21 cellular contexts compared by ENCODE assay signal in the genomic region with DNA sequence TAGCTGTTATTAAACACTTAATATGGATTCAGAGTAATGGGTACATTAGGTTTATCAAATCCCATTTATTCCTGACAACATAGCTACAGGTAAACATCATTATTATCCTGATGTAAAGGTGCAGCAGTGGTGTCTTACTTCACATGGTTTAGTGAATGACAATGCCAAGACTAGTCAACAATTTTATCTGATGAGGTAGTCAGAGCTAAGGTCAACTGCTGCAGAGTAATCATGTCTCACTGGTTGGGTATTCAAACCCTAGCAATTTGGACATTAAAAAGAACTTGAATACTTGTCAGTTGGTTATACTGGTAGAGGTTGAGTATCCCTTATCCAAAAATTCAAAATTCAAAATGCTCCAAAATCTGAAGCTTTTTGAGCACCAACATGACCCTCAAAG.
DNase-seq lines count a peak whose midpoint lies in the region; ATAC-seq and TF ChIP-seq lines count a peak whose summit lies in the region.
"Had no signal": no experiment of that assay in that cellular context is flagged by ENCODE, and none has a peak within 500 bp of the region (broad histone marks: within the 10 kb centered on the region; RNA-seq: fewer than 3 reads in every experiment).

No MANE protein-coding gene starts in this region.

- H3K27me3 ChIP-seq in mesendoderm (ENCODE audit: insufficient read depth, low read length, poor library complexity), result no peaks in the 10 kb centered on the region
- H3K27me3 ChIP-seq in upper lobe of right lung, result no peaks in the 10 kb centered on the region
- H3K27me3 ChIP-seq: SJSA1 had no signal

- no peak overlapping the region for H3K18ac ChIP-seq in mesendoderm (ENCODE audit: low read length)

- H2BK5ac ChIP-seq in mesendoderm (ENCODE audit: low read length), result no peak overlapping the region

- intact Hi-C loops in upper lobe of right lung (cut with DNase I), result no loop called here

- H3K27ac ChIP-seq in mesendoderm (ENCODE audit: low read depth, low read length), result no peak overlapping the region
- no peak overlapping the region for H3K27ac ChIP-seq in upper lobe of right lung
- H3K27ac ChIP-seq: C4-2B, SJSA1 had no signal

- H3K36me3 ChIP-seq in mesendoderm (ENCODE audit: control insufficient read depth, insufficient read depth, low read length) (no peaks in the 10 kb centered on the region), upper lobe of right lung (no peaks in the 10 kb centered on the region)
- H3K36me3 ChIP-seq: SJSA1 had no signal

- H3K4me1 ChIP-seq in mesendoderm (ENCODE audit: control insufficient read depth, low read depth, low read length) (no peaks in the 10 kb centered on the region), upper lobe of right lung (no peaks in the 10 kb centered on the region)
- H3K4me1 ChIP-seq: SJSA1 had no signal

- no peak overlapping the region for H3K56ac ChIP-seq in mesendoderm (ENCODE audit: low read length)

- DNase-seq in ELR (ENCODE audit: low read depth) (peak; percentile 14), M059J (ENCODE audit: low read depth) (peak; percentile 2), epithelial cell of esophagus (ENCODE audit: low read depth) (peak; percentile 45), mesendoderm (peak; percentile 22), NCI-H2171 treated with DMSO at 0.1 percent for 48 hours (lab: John Stamatoyannopoulos, UW) (no peak), upper lobe of right lung (no peak)
- DNase-seq: Calu3; CD8-positive, alpha-beta memory T cell; DMS153; GDM1; H9; Karpas-422; NCI-H1694; NCI-H2081; NCI-H446; NCI-H526 had no signal

- no peak overlapping the region for H3K9ac ChIP-seq in mesendoderm (ENCODE audit: low read length)

- H3K4ac ChIP-seq in mesendoderm (ENCODE audit: low read depth, low read length), result no peak overlapping the region

- no peaks in the 10 kb centered on the region for H3K79me2 ChIP-seq in mesendoderm (ENCODE audit: control insufficient read depth, insufficient read depth, low read length)

- H2BK120ac ChIP-seq in mesendoderm (ENCODE audit: low read depth, low read length), result no peak overlapping the region

- TF ChIP-seq CTCF in epithelial cell of esophagus (IDR thresholded peaks at IDR 0.05; ENCODE audit: insufficient read depth, low read depth, low read length, missing control alignments) (no peak), upper lobe of right lung (IDR thresholded peaks at IDR 0.05) (no peak)

- no peak overlapping the region for H3K4me2 ChIP-seq in mesendoderm (ENCODE audit: low read length)

- H3K9me3 ChIP-seq in upper lobe of right lung, result no peaks in the 10 kb centered on the region
- H3K9me3 ChIP-seq: SJSA1 had no signal

- no peak overlapping the region for H2BK15ac ChIP-seq in mesendoderm (replicated peaks; ENCODE audit: low read depth)

- H3K23ac ChIP-seq in mesendoderm (ENCODE audit: low read length), result no peak overlapping the region

- no peak overlapping the region for H4K5ac ChIP-seq in mesendoderm (ENCODE audit: low read length)

- H2AK5ac ChIP-seq in mesendoderm (ENCODE audit: low read length), result no peak overlapping the region

- no peak overlapping the region for H4K8ac ChIP-seq in mesendoderm (ENCODE audit: low read depth, low read length)

- H3K4me3 ChIP-seq in epithelial cell of esophagus (ENCODE audit: low read length) (no peak overlapping the region), mesendoderm (ENCODE audit: low read length) (no peak overlapping the region), upper lobe of right lung (no peak overlapping the region)
- H3K4me3 ChIP-seq: SJSA1 had no signal

- ATAC-seq in GM19023 (IDR thresholded peaks at IDR 0.05; ENCODE audit: unreplicated experiment) (no peak), upper lobe of right lung (no peak), GM21723 (IDR thresholded peaks at IDR 0.05; ENCODE audit: unreplicated experiment) (no peak)
- ATAC-seq: Right ventricle myocardium inferior had no signal

- H3K79me1 ChIP-seq in mesendoderm (ENCODE audit: low read length), result no peaks in the 10 kb centered on the region

Comparison
In these comparisons a context has a peak if more than half of its experiments do, and no peak if none do; other contexts are left out.
1. DNase-seq: peak in ELR (single experiment), M059J (single experiment), epithelial cell of esophagus (single experiment) and mesendoderm (single experiment); none in NCI-H2171 treated with DMSO at 0.1 percent for 48 hours (single experiment) and upper lobe of right lung (single experiment).